ENCODE assay signal across 1 cellular context in genomic region chr7:102469351-102469971, GRCh38.
TF ChIP-seq lines count a peak whose summit lies in the region.

No MANE protein-coding gene starts in this region.

TF ChIP-seq in K562, 482 proteins besides CTCF, POLR2A, EP300 and RAD21:
- TF ChIP-seq ZBTB2 (IDR thresholded peaks at IDR 0.05) (no peak), ZNF280B (CRISPR knock-in tag; IDR thresholded peaks at IDR 0.05) (no peak), POLR2G (IDR thresholded peaks at IDR 0.05; ENCODE audit: low read depth, low read length) (peak; percentile 65), RBFOX2 (IDR thresholded peaks at IDR 0.05; ENCODE audit: low read depth, low read length) (peak; percentile 62)
- TF ChIP-seq, protein P1, sequence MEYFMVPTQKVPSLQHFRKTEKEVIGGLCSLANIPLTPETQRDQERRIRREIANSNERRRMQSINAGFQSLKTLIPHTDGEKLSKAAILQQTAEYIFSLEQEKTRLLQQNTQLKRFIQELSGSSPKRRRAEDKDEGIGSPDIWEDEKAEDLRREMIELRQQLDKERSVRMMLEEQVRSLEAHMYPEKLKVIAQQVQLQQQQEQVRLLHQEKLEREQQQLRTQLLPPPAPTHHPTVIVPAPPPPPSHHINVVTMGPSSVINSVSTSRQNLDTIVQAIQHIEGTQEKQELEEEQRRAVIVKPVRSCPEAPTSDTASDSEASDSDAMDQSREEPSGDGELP (CRISPR knock-in tag; IDR thresholded peaks at IDR 0.05; ENCODE audit: borderline replicate concordance), result no peak; the same call in 1 of the 2 replicates
- TF ChIP-seq, protein P2, sequence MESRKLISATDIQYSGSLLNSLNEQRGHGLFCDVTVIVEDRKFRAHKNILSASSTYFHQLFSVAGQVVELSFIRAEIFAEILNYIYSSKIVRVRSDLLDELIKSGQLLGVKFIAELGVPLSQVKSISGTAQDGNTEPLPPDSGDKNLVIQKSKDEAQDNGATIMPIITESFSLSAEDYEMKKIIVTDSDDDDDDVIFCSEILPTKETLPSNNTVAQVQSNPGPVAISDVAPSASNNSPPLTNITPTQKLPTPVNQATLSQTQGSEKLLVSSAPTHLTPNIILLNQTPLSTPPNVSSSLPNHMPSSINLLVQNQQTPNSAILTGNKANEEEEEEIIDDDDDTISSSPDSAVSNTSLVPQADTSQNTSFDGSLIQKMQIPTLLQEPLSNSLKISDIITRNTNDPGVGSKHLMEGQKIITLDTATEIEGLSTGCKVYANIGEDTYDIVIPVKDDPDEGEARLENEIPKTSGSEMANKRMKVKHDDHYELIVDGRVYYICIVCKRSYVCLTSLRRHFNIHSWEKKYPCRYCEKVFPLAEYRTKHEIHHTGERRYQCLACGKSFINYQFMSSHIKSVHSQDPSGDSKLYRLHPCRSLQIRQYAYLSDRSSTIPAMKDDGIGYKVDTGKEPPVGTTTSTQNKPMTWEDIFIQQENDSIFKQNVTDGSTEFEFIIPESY (CRISPR knock-in tag; IDR thresholded peaks at IDR 0.05), result 0 out of 2 replicates have a peak, but pooled peaks have one; percentile 25
